In genomic region chr1:61953790-61954150, GRCh38 we compare ENCODE assay signal across 24 cellular contexts.
"Had no signal": no experiment of that assay in that cellular context is flagged by ENCODE, and none has a peak within 500 bp of the region (broad histone marks: within the 10 kb centered on the region; RNA-seq: fewer than 3 reads in every experiment).

No MANE protein-coding gene starts in this region.

- H3K4me3 ChIP-seq: hepatocyte, lower lobe of right lung, transverse colon, uterus had no signal

- H3K4me1 ChIP-seq: lower lobe of right lung, transverse colon, uterus had no signal

- H3K79me2 ChIP-seq: hepatocyte had no signal

- H3K4me1 Mint-ChIP-seq: activated CD4-positive, alpha-beta memory T cell treated with anti-CD3 and anti-CD28 coated beads, Interleukin-2, amount 10 ng/mL, durations not matched to agents 7 days and 5 days; activated CD4-positive, alpha-beta T cell treated with anti-CD3 and anti-CD28 coated beads, Interleukin-2, amount 10 ng/mL, durations not matched to agents 24 days and 14 days; activated naive CD4-positive, alpha-beta T cell treated with anti-CD3 and anti-CD28 coated beads, Interleukin-2, amount 50 U/mL, for 24 hours; naive B cell; stimulated activated naive B cell treated with anti-CD40 and anti-IgM and Interleukin-4, amounts not matched to agents 10 μg/mL and 1 μg/mL and 100 μg/mL, for 72 hours had no signal

- H3K9me3 ChIP-seq: lower lobe of right lung, transverse colon, uterus had no signal

- H3K27ac ChIP-seq: hepatocyte, lower lobe of right lung, transverse colon, uterus had no signal

- H3K27me3 Mint-ChIP-seq: activated CD4-positive, alpha-beta memory T cell treated with anti-CD3 and anti-CD28 coated beads, Interleukin-2, amount 10 ng/mL, durations not matched to agents 7 days and 5 days; activated CD4-positive, alpha-beta T cell treated with anti-CD3 and anti-CD28 coated beads, Interleukin-2, amount 10 ng/mL, durations not matched to agents 24 days and 14 days; activated naive CD4-positive, alpha-beta T cell treated with anti-CD3 and anti-CD28 coated beads, Interleukin-2, amount 50 U/mL, for 24 hours; brain; dendritic cell treated with granulocyte-macrophage colony-stimulating factor and Interleukin-4, amounts not matched to agents 40 ng/mL and 50 ng/mL, for 4 days; naive B cell; stimulated activated naive B cell treated with anti-CD40 and anti-IgM and Interleukin-4, amounts not matched to agents 10 μg/mL and 1 μg/mL and 100 μg/mL, for 72 hours had no signal

- H3K27me3 ChIP-seq: hepatocyte, transverse colon, uterus had no signal

- H3K4me2 ChIP-seq: hepatocyte had no signal

- DNase-seq: activated CD4-positive, alpha-beta memory T cell treated with anti-CD3 and anti-CD28 coated beads, Interleukin-2, amount 10 ng/mL, durations not matched to agents 7 days and 5 days; activated CD4-positive, alpha-beta T cell treated with anti-CD3 and anti-CD28 coated beads, Interleukin-2, amount 10 ng/mL, durations not matched to agents 24 days and 14 days; activated gamma-delta T cell treated with Interleukin-2 at 50 U/mL for 16 hours; activated T-cell treated with anti-CD3 and anti-CD28 coated beads for 4 hours; anterior cingulate cortex; effector CD4-positive, alpha-beta T cell; erythroblast; foreskin fibroblast; lower lobe of right lung; mesendoderm; naive B cell; retina; stimulated activated CD4-positive, alpha-beta T cell treated with anti-CD3 and anti-CD28 coated beads, Interleukin-2, amount 100 ng/mL, for 48 hours; stimulated activated CD8-positive, alpha-beta memory T cell treated with anti-CD3 and anti-CD28 coated beads, Interleukin-4, amount 100 ng/mL, for 48 hours; stimulated activated naive B cell treated with anti-CD40 and anti-IgM and Interleukin-4, amounts not matched to agents 10 μg/mL and 1 μg/mL and 100 μg/mL, for 72 hours; transverse colon; uterus had no signal

- H3K36me3 Mint-ChIP-seq: activated naive CD4-positive, alpha-beta T cell treated with anti-CD3 and anti-CD28 coated beads, Interleukin-2, amount 50 U/mL, for 24 hours; brain; naive B cell had no signal

- H3K36me3 ChIP-seq: lower lobe of right lung, transverse colon, uterus had no signal

- H2AFZ ChIP-seq: hepatocyte had no signal

- H3K9me3 Mint-ChIP-seq: activated CD4-positive, alpha-beta memory T cell treated with anti-CD3 and anti-CD28 coated beads, Interleukin-2, amount 10 ng/mL, durations not matched to agents 7 days and 5 days; activated CD4-positive, alpha-beta T cell treated with anti-CD3 and anti-CD28 coated beads, Interleukin-2, amount 10 ng/mL, durations not matched to agents 24 days and 14 days; activated naive CD4-positive, alpha-beta T cell treated with anti-CD3 and anti-CD28 coated beads, Interleukin-2, amount 50 U/mL, for 24 hours; activated T-helper 1 cell treated with anti-CD3 and anti-CD28 coated beads, Interleukin-12 subunit alpha, Interleukin-12 subunit beta, Interleukin-2, Interleukin-4 antibody, amounts not matched to agents 30 ng/mL and 10 ng/mL and 1 ng/mL, durations not matched to agents 14 hours and 24 hours and 36 hours; brain; dendritic cell treated with granulocyte-macrophage colony-stimulating factor and Interleukin-4, amounts not matched to agents 40 ng/mL and 50 ng/mL, for 4 days; naive B cell; neural crest cell; stimulated activated naive B cell treated with anti-CD40 and anti-IgM and Interleukin-4, amounts not matched to agents 10 μg/mL and 1 μg/mL and 100 μg/mL, for 72 hours had no signal

- H3K27ac Mint-ChIP-seq: activated CD4-positive, alpha-beta memory T cell treated with anti-CD3 and anti-CD28 coated beads, Interleukin-2, amount 10 ng/mL, durations not matched to agents 7 days and 5 days; activated CD4-positive, alpha-beta T cell treated with anti-CD3 and anti-CD28 coated beads, Interleukin-2, amount 10 ng/mL, durations not matched to agents 24 days and 14 days; activated naive CD4-positive, alpha-beta T cell treated with anti-CD3 and anti-CD28 coated beads, Interleukin-2, amount 50 U/mL, for 24 hours; activated T-helper 1 cell treated with anti-CD3 and anti-CD28 coated beads, Interleukin-12 subunit alpha, Interleukin-12 subunit beta, Interleukin-2, Interleukin-4 antibody, amounts not matched to agents 30 ng/mL and 10 ng/mL and 1 ng/mL, durations not matched to agents 14 hours and 24 hours and 36 hours; dendritic cell treated with granulocyte-macrophage colony-stimulating factor and Interleukin-4, amounts not matched to agents 40 ng/mL and 50 ng/mL, for 4 days; naive B cell; stimulated activated naive B cell treated with anti-CD40 and anti-IgM and Interleukin-4, amounts not matched to agents 10 μg/mL and 1 μg/mL and 100 μg/mL, for 72 hours had no signal

- ATAC-seq: activated CD4-positive, CD25-positive, alpha-beta regulatory T cell treated with anti-CD3 and anti-CD28 coated beads, Interleukin-2, amount 50 U/mL, for 24 hours; lower lobe of right lung; stimulated activated naive B cell treated with anti-CD40 and anti-IgM and Interleukin-4, amounts not matched to agents 10 μg/mL and 1 μg/mL and 100 μg/mL, for 72 hours had no signal

- H3K4me3 Mint-ChIP-seq: activated CD4-positive, alpha-beta memory T cell treated with anti-CD3 and anti-CD28 coated beads, Interleukin-2, amount 10 ng/mL, durations not matched to agents 7 days and 5 days; activated CD4-positive, alpha-beta T cell treated with anti-CD3 and anti-CD28 coated beads, Interleukin-2, amount 10 ng/mL, durations not matched to agents 24 days and 14 days; activated naive CD4-positive, alpha-beta T cell treated with anti-CD3 and anti-CD28 coated beads, Interleukin-2, amount 50 U/mL, for 24 hours; activated T-helper 1 cell treated with anti-CD3 and anti-CD28 coated beads, Interleukin-12 subunit alpha, Interleukin-12 subunit beta, Interleukin-2, Interleukin-4 antibody, amounts not matched to agents 30 ng/mL and 10 ng/mL and 1 ng/mL, durations not matched to agents 14 hours and 24 hours and 36 hours; dendritic cell treated with granulocyte-macrophage colony-stimulating factor and Interleukin-4, amounts not matched to agents 40 ng/mL and 50 ng/mL, for 4 days; naive B cell; neural crest cell; stimulated activated naive B cell treated with anti-CD40 and anti-IgM and Interleukin-4, amounts not matched to agents 10 μg/mL and 1 μg/mL and 100 μg/mL, for 72 hours had no signal
